8 cellular contexts compared by ENCODE assay signal in genomic region chr17:68431661-68432071, GRCh38. TPM values are rescaled to one million over a fixed set of nuclear protein-coding genes. Genes with fewer than 3 reads are reported as not detected.
DNase-seq lines count a peak whose midpoint lies in the region; ATAC-seq, FAIRE-seq and TF ChIP-seq lines count a peak whose summit lies in the region.

No MANE protein-coding gene starts in this region.

- no peak overlapping the region for H3K27ac ChIP-seq in colonic mucosa

- peak; percentile 22 for DNase-seq in AG08396 (ENCODE audit: low spot score)
- DNase-seq in GM12892 (ENCODE audit: insufficient read length), result no peak
- DNase-seq in T-helper 1 cell, result peak in 4 of 5 donors; percentile 23 to 61 (median 36)
- peak; percentile 15 for DNase-seq in colonic mucosa
- peak; percentile 18 to 29 (median 22) for DNase-seq in stimulated activated CD4-positive, alpha-beta T cell treated with anti-CD3 and anti-CD28 coated beads, Interleukin-12 subunit alpha, Interleukin-12 subunit beta, amount 100 ng/mL, for 48 hours (ENCODE audit: low read depth in 2 of 3, low spot score in 1 of 3)
- no peak for DNase-seq in OCI-M2 (lab: John Stamatoyannopoulos, UW; ENCODE audit: unreplicated experiment)
- no peak for DNase-seq in cerebellar nuclear complex (lab: John Stamatoyannopoulos, UW)

- TF ChIP-seq POLR2A in GM12892 (IDR thresholded peaks at IDR 0.05; ENCODE audit: low read depth, low read length), result no peak
- no peak for TF ChIP-seq POLR2A in GM18505 (IDR thresholded peaks at IDR 0.05; ENCODE audit: borderline replicate concordance, extremely low read depth, insufficient read depth, insufficient read length)

- intact Hi-C loops in colonic mucosa (cut with DNase I), result loop anchor here (10.0 kb wide), 1 partner anchor 167 kb away; no protein-coding TSS in a partner anchor

- peaks cover 16% of the 10 kb centered on the region for H3K36me3 ChIP-seq in colonic mucosa

- FAIRE-seq in GM12892 (lab: Jason Lieb, UNC), result peak; percentile 36

- no peak for ATAC-seq in GM18505 (IDR thresholded peaks at IDR 0.05; ENCODE audit: unreplicated experiment)

- TF ChIP-seq CTCF in colonic mucosa (IDR thresholded peaks at IDR 0.05), result no peak

- H3K9me3 ChIP-seq in colonic mucosa, result no peaks in the 10 kb centered on the region

- H3K9ac ChIP-seq in colonic mucosa (ENCODE audit: low read depth in 2 of 2, low read length in 2 of 2), result no peak overlapping the region

- H3K4me3 ChIP-seq in colonic mucosa, result no peak overlapping the region

- no peaks in the 10 kb centered on the region for H3K27me3 ChIP-seq in colonic mucosa

- H3K4me1 ChIP-seq in colonic mucosa, result no peaks in the 10 kb centered on the region

RNA-seq across cellular contexts. Expression of gene WIPI1, which starts 25.6 kb away (rescaled TPM):
- polyA plus RNA-seq in GM12892 (2012; ENCODE audit: missing spikeins), result 11.4 TPM
- 10 to 100 TPM; 77.1 to 79.1 TPM for total RNA-seq in colonic mucosa

Comparison
In these comparisons a context has a peak if more than half of its experiments do, and no peak if none do; other contexts are left out.
1. DNase-seq: peak in AG08396 (single experiment), T-helper 1 cell (4 of 5), colonic mucosa (single experiment) and stimulated activated CD4-positive, alpha-beta T cell treated with anti-CD3 and anti-CD28 coated beads, Interleukin-12 subunit alpha, Interleukin-12 subunit beta, amount 100 ng/mL, for 48 hours (3 of 3); none in GM12892 (single experiment), OCI-M2 (single experiment) and cerebellar nuclear complex (0 of 2).